In genomic region chr16:18131587-18131986, GRCh38 we compare ENCODE assay signal across 8 cellular contexts.
A peak's percentile ranks its signal among the peaks of the same experiment; 100 is the strongest.
DNase-seq lines count a peak whose midpoint lies in the region; ATAC-seq and TF ChIP-seq lines count a peak whose summit lies in the region.
"Not testable (repeated sequence)": the region's sequence is repeated elsewhere in the genome, so short reads cannot be mapped to it uniquely, and the experiment has no call there.

No MANE protein-coding gene starts in this region.

- peak; percentile 91 for ATAC-seq in SK-N-SH treated with all-trans-retinoic acid at 6 μM for 48 hours
- peak; percentile 87 for ATAC-seq in esophagus mucosa
- ATAC-seq in natural killer cell treated with Interleukin-12 subunit alpha and Interleukin-12 subunit beta and Interleukin-15 and Interleukin-18, amount 100 ng/mL, for 72 hours = peak; percentile 72 to 73

- in situ Hi-C loops in transverse colon (cut with MboI; ENCODE audit: low pct_ligation_motif_present in 1 of 4, low pct_unique_long_range_greater_than_20kb in 1 of 4, low sequenced_read_pairs in 3 of 4) = not testable (repeated sequence)

- H3K4me1 ChIP-seq in ascending aorta, right atrium auricular region, transverse colon: not testable (repeated sequence)

- not testable (repeated sequence) for H3K4me3 ChIP-seq in ascending aorta, right atrium auricular region, transverse colon

- H3K4me1 Mint-ChIP-seq in natural killer cell treated with Interleukin-12 subunit alpha and Interleukin-12 subunit beta and Interleukin-15 and Interleukin-18, amount 100 ng/mL, for 72 hours (ENCODE audit: low read depth in 2 of 2) = not testable (repeated sequence)

- H3K27ac Mint-ChIP-seq in natural killer cell treated with Interleukin-12 subunit alpha and Interleukin-12 subunit beta and Interleukin-15 and Interleukin-18, amount 100 ng/mL, for 72 hours = not testable (repeated sequence)

- H3K27me3 Mint-ChIP-seq in natural killer cell treated with Interleukin-12 subunit alpha and Interleukin-12 subunit beta and Interleukin-15 and Interleukin-18, amount 100 ng/mL, for 72 hours = not testable (repeated sequence)

- intact Hi-C loops in ascending aorta (cut with DNase I); transverse colon (cut with DNase I; ENCODE audit: low total_unique reads): not testable (repeated sequence)

- H3K4me3 Mint-ChIP-seq in natural killer cell treated with Interleukin-12 subunit alpha and Interleukin-12 subunit beta and Interleukin-15 and Interleukin-18, amount 100 ng/mL, for 72 hours = not testable (repeated sequence)

- H3K36me3 ChIP-seq in ascending aorta, right atrium auricular region, transverse colon: not testable (repeated sequence)

- H3K36me3 Mint-ChIP-seq in natural killer cell treated with Interleukin-12 subunit alpha and Interleukin-12 subunit beta and Interleukin-15 and Interleukin-18, amount 100 ng/mL, for 72 hours = not testable (repeated sequence)

- peak; percentile 0 for DNase-seq in EH (ENCODE audit: low read depth)
- not testable (repeated sequence) for DNase-seq in ascending aorta (ENCODE audit: low spot score in 2 of 2); right atrium auricular region (ENCODE audit: low spot score); natural killer cell treated with Interleukin-12 subunit alpha and Interleukin-12 subunit beta and Interleukin-15 and Interleukin-18, amount 100 ng/mL, for 72 hours (ENCODE audit: low spot score); transverse colon

- H3K27me3 ChIP-seq in ascending aorta, right atrium auricular region, transverse colon: not testable (repeated sequence)

- TF ChIP-seq CTCF in ascending aorta (IDR thresholded peaks at IDR 0.05) = peak in 2 of 3 experiments; percentile 17 to 41
- peak; percentile 24 to 64 for TF ChIP-seq CTCF in right atrium auricular region (IDR thresholded peaks at IDR 0.05)
- TF ChIP-seq CTCF in transverse colon (IDR thresholded peaks at IDR 0.05) = peak in 4 of 5 experiments; percentile 34 to 50 (median 42)

- 0 to 2% methylated on average over 1 to 3 of the region's 6 CpGs for WGBS in transverse colon (ENCODE audit: low coverage in 1 of 2), 2 donors

- H3K27ac ChIP-seq in ascending aorta, right atrium auricular region, transverse colon: not testable (repeated sequence)

- H3K9me3 ChIP-seq in ascending aorta, right atrium auricular region, transverse colon: not testable (repeated sequence)

- TF ChIP-seq RAD21 in Ishikawa (IDR thresholded peaks at IDR 0.05; ENCODE audit: low read depth) = peak; percentile 19; the same call in 1 of the 2 replicates

- not testable (repeated sequence) for TF ChIP-seq EP300 in Ishikawa (IDR thresholded peaks at IDR 0.05; ENCODE audit: borderline replicate concordance); transverse colon (IDR thresholded peaks at IDR 0.05; ENCODE audit: low read depth)

- H3K9me3 Mint-ChIP-seq in natural killer cell treated with Interleukin-12 subunit alpha and Interleukin-12 subunit beta and Interleukin-15 and Interleukin-18, amount 100 ng/mL, for 72 hours = not testable (repeated sequence)

- TF ChIP-seq POLR2A in transverse colon (IDR thresholded peaks at IDR 0.05) = not testable (repeated sequence)
